Comparison of ENCODE assay signal across 1 cellular context in genomic region chr1:233627376-233627775, GRCh38.
TF ChIP-seq lines count a peak whose summit lies in the region.

No MANE protein-coding gene starts in this region.

TF ChIP-seq in GM23338, 12 proteins besides CTCF, POLR2A, EP300 and RAD21 (continued from another document):
- no peak for TF ChIP-seq REST (IDR thresholded peaks at IDR 0.05; ENCODE audit: unreplicated experiment)
- TF ChIP-seq NANOG (IDR thresholded peaks at IDR 0.05; ENCODE audit: borderline replicate concordance): no peak
- no peak for TF ChIP-seq EZH2phosphoT487 (IDR thresholded peaks at IDR 0.05; ENCODE audit: unreplicated experiment)
- no peak for TF ChIP-seq ZNF462 (CRISPR knock-in tag; IDR thresholded peaks at IDR 0.05)
- no peak for TF ChIP-seq EZH2 (IDR thresholded peaks at IDR 0.05; ENCODE audit: low read depth, unreplicated experiment)
TF ChIP-seq in GM23338: peak in this region for 0.
